ENCODE assay signal across 8 cellular contexts in genomic region chr15:64209680-64210334, GRCh38. TPM values are rescaled to one million over a fixed set of nuclear protein-coding genes. Genes with fewer than 3 reads are reported as not detected.
A peak's percentile ranks its signal among the peaks of the same experiment; 100 is the strongest.
DNase-seq lines count a peak whose midpoint lies in the region; ATAC-seq, FAIRE-seq and TF ChIP-seq lines count a peak whose summit lies in the region.

No MANE protein-coding gene starts in this region.

- H2AK5ac ChIP-seq in H1 (ENCODE audit: low read depth, low read length) = no peak overlapping the region

- no peak overlapping the region for H3K27ac ChIP-seq in H1 (ENCODE audit: low read depth, low read length)

- H3K4me2 ChIP-seq in H1 (ENCODE audit: insufficient read depth in 1 of 2, low read depth in 2 of 2, low read length in 2 of 2) = no peak overlapping the region

- no peak overlapping the region for H3K4ac ChIP-seq in H1 (replicated peaks; ENCODE audit: insufficient read length, low read depth, low read length)

- FAIRE-seq in GM19239 (lab: Jason Lieb, UNC) (peak; percentile 80), H1 (lab: Jason Lieb, UNC) (no peak)

- TF ChIP-seq CTCF in BJ (IDR thresholded peaks at IDR 0.05; ENCODE audit: insufficient read depth, low read depth, low read length) (peak; percentile 44), H1 (IDR thresholded peaks at IDR 0.05; ENCODE audit: control extremely low read depth in 1 of 3, insufficient read depth in 1 of 3, low read depth in 1 of 3, low read length in 3 of 3) (peak in 2 of 3 experiments; percentile 8 to 15; a peak in 2 of 4 replicates)

- H3K36me3 ChIP-seq in BJ (ENCODE audit: control insufficient read depth, insufficient read depth, low read length) (peaks cover 4% of the 10 kb centered on the region; the same call in 1 of the 2 replicates), H1 (ENCODE audit: control insufficient read depth in 2 of 4, insufficient read depth in 4 of 4, low read length in 3 of 4) (peaks cover 0 to 4% (median 3%) of the 10 kb centered on the region in 4 experiments; a peak in 2 of 8 replicates)

- H2BK12ac ChIP-seq in H1 (ENCODE audit: low read depth, low read length) = no peak overlapping the region

- H3K9me3 ChIP-seq in H1 (ENCODE audit: insufficient read depth in 2 of 2, low read depth in 1 of 2, low read length in 1 of 2) = no peaks in the 10 kb centered on the region

- H3K4me1 ChIP-seq in H1 (replicated peaks in 1 of 4; ENCODE audit: control insufficient read depth in 3 of 4, insufficient read depth in 4 of 4, low read length in 3 of 4) = no peaks in the 10 kb centered on the region

- H3K4me3 ChIP-seq in BJ (ENCODE audit: low read depth, low read length) (no peak overlapping the region), H1 (ENCODE audit: extremely low read depth in 1 of 4, insufficient read depth in 2 of 4, low read depth in 3 of 4, low read length in 4 of 4) (no peak overlapping the region)

- TF ChIP-seq RAD21 in H1 (IDR thresholded peaks at IDR 0.05 in 1 of 2, conservative IDR thresholded peaks at IDR 0.05 in 1 of 2; ENCODE audit: low read depth in 2 of 2, low read length in 2 of 2) = peak; percentile 47 to 52

- H4K91ac ChIP-seq in H1 (replicated peaks; ENCODE audit: insufficient read length, low read length) = no peak overlapping the region

- H3K9ac ChIP-seq in H1 (replicated peaks in 1 of 4; ENCODE audit: extremely low read depth in 1 of 4, low read depth in 3 of 4, low read length in 3 of 4) = no peak overlapping the region

- DNase-seq in BJ (ENCODE audit: low read depth) (no peak), GM19239 (ENCODE audit: insufficient read length, low spot score) (peak; percentile 7), NCI-H748 (lab: John Stamatoyannopoulos, UW; ENCODE audit: unreplicated experiment) (peak; percentile 48), H1 (ENCODE audit: low read depth in 1 of 2, low spot score in 2 of 2) (no peak), renal cortical epithelial cell (ENCODE audit: low read depth) (peak; percentile 56), mesenteric fat pad (ENCODE audit: low spot score) (no peak)

- no peaks in the 10 kb centered on the region for H3K79me1 ChIP-seq in H1 (ENCODE audit: low read depth, low read length)

- no peaks in the 10 kb centered on the region for H3K23me2 ChIP-seq in H1 (ENCODE audit: low read depth, low read length)

- TF ChIP-seq POLR2A in H1 (IDR thresholded peaks at IDR 0.05; ENCODE audit: control extremely low read depth in 1 of 2, low read depth in 2 of 2, low read length in 2 of 2) = no peak

- H2BK15ac ChIP-seq in H1 (ENCODE audit: low read length) = no peak overlapping the region

- H3K79me2 ChIP-seq in H1 (ENCODE audit: control insufficient read depth in 1 of 2, insufficient read depth in 2 of 2, low read length in 2 of 2) = no peaks in the 10 kb centered on the region

- no peak for ATAC-seq in HG03469 (IDR thresholded peaks at IDR 0.05; ENCODE audit: unreplicated experiment)
- no peak for ATAC-seq in HG03457 (IDR thresholded peaks at IDR 0.05; ENCODE audit: unreplicated experiment)

- CTCF ChIA-PET in BJ (lab: Yijun Ruan, JAX) = interaction anchor here (0.6 to 1.7 kb wide), 12 partner anchors 8 to 518 kb away, joined by 3 to 9 read pairs (median 4); partner anchors contain the start of gene CSNK1G1
- CTCF ChIA-PET in H1 (lab: Charles Lee; ENCODE audit: partially characterized antibody) = interaction anchor here (0.7 to 1.1 kb wide), 3 partner anchors 28 to 163 kb away, joined by 3 to 4 read pairs (median 3); no protein-coding TSS in a partner anchor

- H2BK120ac ChIP-seq in H1 (replicated peaks; ENCODE audit: low read depth, low read length) = no peak overlapping the region

- no peak overlapping the region for H2BK5ac ChIP-seq in H1 (ENCODE audit: low read depth, low read length)

- WGBS in H1 (ENCODE audit: extremely low coverage in 1 of 2, insufficient coverage in 1 of 2, insufficient read length in 1 of 2, insufficient replicate concordance in 2 of 2, low coverage in 1 of 2, low lambda C conversion rate in 2 of 2, missing lambda C conversion rate in 1 of 2), 2 experiments = 67% methylated on average over 3 of the region's 3 CpGs; no CpG with 5 or more reads in 1 of the 2 experiments

- no peak overlapping the region for H3K14ac ChIP-seq in H1 (ENCODE audit: insufficient read length)

- H4K20me1 ChIP-seq in H1 (replicated peaks in 1 of 2; ENCODE audit: control insufficient read depth in 1 of 2, insufficient read depth in 2 of 2, low read length in 2 of 2) = no peaks in the 10 kb centered on the region

- no peak overlapping the region for H4K5ac ChIP-seq in H1 (ENCODE audit: insufficient read length, low read depth, low read length)

- H3K18ac ChIP-seq in H1 (ENCODE audit: extremely low read depth, low read length) = no peak overlapping the region

- no peak overlapping the region for H2AFZ ChIP-seq in H1 (ENCODE audit: low read length)

- TF ChIP-seq EP300 in H1 (IDR thresholded peaks at IDR 0.05; ENCODE audit: borderline replicate concordance in 1 of 2, low read depth in 2 of 2, low read length in 2 of 2) = no peak

- H3K27me3 ChIP-seq in BJ (ENCODE audit: control insufficient read depth, insufficient read depth, low read length) (no peaks in the 10 kb centered on the region), H1 (replicated peaks in 1 of 4; ENCODE audit: control insufficient read depth in 3 of 4, extremely low read depth in 1 of 4, insufficient read depth in 3 of 4, low read length in 3 of 4) (no peaks in the 10 kb centered on the region)

- no peak overlapping the region for H2BK20ac ChIP-seq in H1 (ENCODE audit: low read length)

- POLR2A ChIA-PET in BJ (lab: Charles Lee) = no interaction called here
- POLR2A ChIA-PET in H1 (lab: Charles Lee; ENCODE audit: partially characterized antibody) = no interaction called here

- no peak overlapping the region for H4K8ac ChIP-seq in H1 (ENCODE audit: extremely low read depth, insufficient read depth, low read length)

- no peak overlapping the region for H3K56ac ChIP-seq in H1 (replicated peaks; ENCODE audit: insufficient read length, low read depth, low read length)

- no peak overlapping the region for H3K23ac ChIP-seq in H1 (ENCODE audit: insufficient read length)

TF ChIP-seq in H1, 55 proteins besides CTCF, POLR2A, EP300 and RAD21:
- TF ChIP-seq JUND (IDR thresholded peaks at IDR 0.05; ENCODE audit: low read length) (no peak), POU5F1 (IDR thresholded peaks at IDR 0.05; ENCODE audit: low read depth, low read length) (no peak)

RNA-seq across cellular contexts. Expression of gene PPIB, which starts 47.0 kb away (rescaled TPM):
- polyA plus RNA-seq in BJ (2011; rRNA removed) (1,721 and 1,794 TPM in 2 replicates), H1 (2011; rRNA removed) (513 and 579 TPM in 2 replicates)
- 400 and 691 TPM in 2 replicates for polyA minus RNA-seq in BJ (2011; rRNA and poly(A)+ RNA removed)
- 558 and 571 TPM in 2 replicates for total RNA-seq in H1 (2021; fragmentation: NEBNext Ultra II Directional; extraction: Animal tissue kit (Norgen Biotek cat#: 25700))
- 573 TPM for polyA plus RNA-seq in H1 (2011; cell fraction: cytosol; rRNA removed)
- 317 TPM for polyA plus RNA-seq in H1 (2011; cell fraction: nucleus; rRNA removed)
- polyA plus RNA-seq in H1 (2012, experiment 1 of 2) = 555 to 692 TPM (median 653 TPM) in 4 replicates
- 698 TPM for polyA plus RNA-seq in H1 (2012, experiment 2 of 2)
- polyA plus RNA-seq in H1 (2013, experiment 1 of 2) = 916 TPM
- polyA plus RNA-seq in H1 (2013, experiment 2 of 2) = 1,215 TPM
- 171 and 182 TPM in 2 replicates for polyA minus RNA-seq in H1 (2011; rRNA and poly(A)+ RNA removed)
- 175 TPM for polyA minus RNA-seq in H1 (2011; cell fraction: cytosol; rRNA and poly(A)+ RNA removed)
- 87.3 TPM for polyA minus RNA-seq in H1 (2011; cell fraction: nucleus; rRNA and poly(A)+ RNA removed)
- total RNA-seq in renal cortical epithelial cell (565 and 927 TPM in 2 replicates), mesenteric fat pad (470 TPM)

RNA-seq across cellular contexts. Expression of gene SNX22, which starts 58.3 kb away (rescaled TPM):
- polyA plus RNA-seq in BJ (2011; rRNA removed) = 0.04 and 0.07 TPM in 2 replicates
- polyA minus RNA-seq in BJ (2011; rRNA and poly(A)+ RNA removed) = 0.28 TPM in 1 of 2 replicates, not detected in the other
- 4.9 and 5.1 TPM in 2 replicates for total RNA-seq in H1 (2021; fragmentation: NEBNext Ultra II Directional; extraction: Animal tissue kit (Norgen Biotek cat#: 25700))
- 4.9 and 7.5 TPM in 2 replicates for polyA plus RNA-seq in H1 (2011; rRNA removed)
- polyA plus RNA-seq in H1 (2011; cell fraction: cytosol; rRNA removed) = 4.8 TPM
- 22.3 TPM for polyA plus RNA-seq in H1 (2011; cell fraction: nucleus; rRNA removed)
- 6.0 to 7.3 TPM (median 6.5 TPM) in 4 replicates for polyA plus RNA-seq in H1 (2012, experiment 1 of 2)
- 3.8 TPM for polyA plus RNA-seq in H1 (2012, experiment 2 of 2)
- 3.7 TPM for polyA plus RNA-seq in H1 (2013, experiment 1 of 2)
- polyA plus RNA-seq in H1 (2013, experiment 2 of 2) = 3.7 TPM
- polyA minus RNA-seq in H1 (2011; rRNA and poly(A)+ RNA removed) = 5.5 and 6.7 TPM in 2 replicates
- polyA minus RNA-seq in H1 (2011; cell fraction: cytosol; rRNA and poly(A)+ RNA removed) = 3.9 TPM
- polyA minus RNA-seq in H1 (2011; cell fraction: nucleus; rRNA and poly(A)+ RNA removed) = 13.7 TPM
- 0.17 and 0.70 TPM in 2 replicates for total RNA-seq in renal cortical epithelial cell
- total RNA-seq in mesenteric fat pad = 0.71 TPM

Comparison
In these comparisons a context has a peak if more than half of its experiments do, and no peak if none do; other contexts are left out.
1. DNase-seq: peak in GM19239 (single experiment), NCI-H748 (single experiment) and renal cortical epithelial cell (single experiment); none in BJ (single experiment), H1 (0 of 2) and mesenteric fat pad (single experiment).